ENCODE assay signal across 8 cellular contexts in the genomic region with DNA sequence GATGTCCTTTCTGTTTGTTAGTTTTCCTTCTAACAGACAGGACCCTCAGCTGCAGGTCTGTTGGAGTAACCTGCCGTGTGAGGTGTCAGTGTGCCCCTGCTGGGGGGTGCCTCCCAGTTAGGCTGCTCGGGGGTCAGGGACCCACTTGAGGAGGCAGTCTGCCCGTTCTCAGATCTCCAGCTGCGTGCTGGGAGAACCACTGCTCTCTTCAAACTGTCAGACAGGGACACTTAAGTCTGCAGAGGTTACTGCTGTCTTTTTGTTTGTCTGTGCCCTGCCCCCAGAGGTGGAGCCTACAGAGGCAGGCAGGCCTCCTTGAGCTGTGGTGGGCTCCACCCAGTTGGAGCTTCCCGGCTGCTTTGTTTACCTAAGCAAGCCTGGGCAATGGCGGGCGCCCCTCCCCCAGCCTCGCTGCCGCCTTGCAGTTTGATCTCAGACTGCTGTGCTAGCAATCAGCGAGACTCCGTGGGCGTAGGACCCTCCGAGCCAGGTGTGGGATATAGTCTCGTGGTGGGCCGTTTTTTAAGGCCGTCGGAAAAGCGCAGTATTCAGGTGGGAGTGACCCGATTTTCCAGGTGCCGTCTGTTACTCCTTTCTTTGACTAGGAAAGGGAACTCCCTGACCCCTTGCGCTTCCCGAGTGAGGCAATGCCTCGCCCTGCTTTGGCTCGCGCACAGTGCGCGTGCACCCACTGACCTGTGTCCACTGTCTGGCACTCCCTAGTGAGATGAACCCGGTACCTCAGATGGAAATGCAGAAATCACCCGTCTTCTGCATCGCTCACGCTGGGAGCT. TPM values are rescaled to one million over a fixed set of nuclear protein-coding genes. Genes with fewer than 3 reads are reported as not detected.
DNase-seq lines count a peak whose midpoint lies in the region; ATAC-seq, FAIRE-seq and TF ChIP-seq lines count a peak whose summit lies in the region.
"Not testable (repeated sequence)": the region's sequence is repeated elsewhere in the genome, so short reads cannot be mapped to it uniquely, and the experiment has no call there.

No MANE protein-coding gene starts in this region.

- peak overlapping the region; percentile 79 for H3K18ac ChIP-seq in H9 (ENCODE audit: insufficient read length, low read depth, low read length)

- H2BK15ac ChIP-seq in H9 (ENCODE audit: low read depth, low read length), result not testable (repeated sequence)

- not testable (repeated sequence) for H4K8ac ChIP-seq in H9 (replicated peaks; ENCODE audit: insufficient read length, low read depth, low read length)

- DNase-seq in H9; activated CD4-positive, alpha-beta T cell treated with anti-CD3 and anti-CD28 coated beads for 36 hours; keratinocyte (ENCODE audit: low read depth, low spot score); suprapubic skin (ENCODE audit: low spot score in 2 of 2): not testable (repeated sequence)
- DNase-seq in NCI-H69 (lab: John Stamatoyannopoulos, UW), result peak; percentile 25
- DNase-seq in colonic mucosa, result peak; percentile 29

- not testable (repeated sequence) for H4K20me1 ChIP-seq in H9 (ENCODE audit: control insufficient read depth, insufficient read depth, insufficient read length); keratinocyte (ENCODE audit: control insufficient read depth, extremely low read depth, insufficient read depth, low read length)

- not testable (repeated sequence) for H3K23ac ChIP-seq in H9 (ENCODE audit: insufficient read length, low read depth, low read length)

- peaks cover 7 to 11% (median 8%) of the 10 kb centered on the region in 3 experiments for H3K36me3 Mint-ChIP-seq in H9 (ENCODE audit: insufficient read depth in 1 of 3, low read depth in 3 of 3)
- not testable (repeated sequence) for H3K36me3 Mint-ChIP-seq in activated CD4-positive, alpha-beta T cell treated with anti-CD3 and anti-CD28 coated beads for 36 hours (ENCODE audit: low read depth); nephron (ENCODE audit: low read depth)

- not testable (repeated sequence) for H3K27me3 ChIP-seq in H9 (ENCODE audit: insufficient read depth, low read length); colonic mucosa; keratinocyte (ENCODE audit: control insufficient read depth, extremely low read depth, insufficient read depth, low read length); suprapubic skin

- not testable (repeated sequence) for H3K4ac ChIP-seq in H9 (ENCODE audit: low read depth, low read length)

- H2BK20ac ChIP-seq in H9 (ENCODE audit: low read depth, low read length, poor library complexity, severe bottlenecking), result not testable (repeated sequence)

- 0 out of 2 replicates have a peak overlapping the region, but pooled peaks have one; percentile 27 for H3K27ac ChIP-seq in 22Rv1
- not testable (repeated sequence) for H3K27ac ChIP-seq in H9 (ENCODE audit: insufficient read length, low read depth, low read length); colonic mucosa; keratinocyte (ENCODE audit: control insufficient read depth, insufficient read depth, low read length); suprapubic skin

- H3K4me1 ChIP-seq in H9 (ENCODE audit: insufficient read depth, low read length); colonic mucosa; keratinocyte (ENCODE audit: control insufficient read depth, extremely low read depth, insufficient read depth, low read length); suprapubic skin: not testable (repeated sequence)

- not testable (repeated sequence) for H2AK5ac ChIP-seq in H9 (ENCODE audit: insufficient read length, low read length)

- H3K27ac Mint-ChIP-seq in H9 (peak overlapping the region; percentile 77 to 91 (median 77); a peak in 5 of 7 replicates), nephron (peak overlapping the region in 2 of 3 experiments; percentile 59 to 63)
- not testable (repeated sequence) for H3K27ac Mint-ChIP-seq in activated CD4-positive, alpha-beta T cell treated with anti-CD3 and anti-CD28 coated beads for 36 hours

- not testable (repeated sequence) for H2AFZ ChIP-seq in H9 (ENCODE audit: low read length)
- H2AFZ ChIP-seq in keratinocyte (ENCODE audit: control insufficient read depth, low read length), result peak overlapping the region; percentile 30

- H3K4me3 ChIP-seq in colonic mucosa, result not testable (repeated sequence)
- H3K4me3 ChIP-seq in keratinocyte (ENCODE audit: control insufficient read depth in 2 of 3, extremely low read depth in 1 of 3, insufficient read depth in 2 of 3, low read depth in 1 of 3, low read length in 3 of 3) (peak overlapping the region in 1 of 3 experiments; percentile 21), suprapubic skin (peak overlapping the region; percentile 28)

- H3K9ac ChIP-seq in H9 (ENCODE audit: extremely low read depth, insufficient read length, low read length), result peak overlapping the region; percentile 50
- H3K9ac ChIP-seq in colonic mucosa (ENCODE audit: low read depth in 2 of 2, low read length in 2 of 2); keratinocyte (ENCODE audit: control insufficient read depth, extremely low read depth, insufficient read depth, low read length): not testable (repeated sequence)

- POLR2A ChIA-PET in activated CD4-positive, alpha-beta T cell treated with anti-CD3 and anti-CD28 coated beads for 36 hours (lab: Charles Lee), result not testable (repeated sequence)

- not testable (repeated sequence) for H3K23me2 ChIP-seq in H9 (ENCODE audit: insufficient read length, low read depth, low read length, poor library complexity, severe bottlenecking)

- WGBS in H9 (ENCODE audit: extremely low coverage, insufficient read length, low lambda C conversion rate), result no CpG with 5 or more reads among the region's 31 CpGs
- WGBS in suprapubic skin, result 72% methylated on average over 12 of the region's 31 CpGs

- peak overlapping the region; percentile 42 for H3K4me2 ChIP-seq in H9 (ENCODE audit: insufficient read depth, insufficient read length, low read length)
- not testable (repeated sequence) for H3K4me2 ChIP-seq in keratinocyte (ENCODE audit: control insufficient read depth, extremely low read depth, insufficient read depth, low read depth, low read length)

- H2BK5ac ChIP-seq in H9 (ENCODE audit: insufficient read length, low read length), result not testable (repeated sequence)

- not testable (repeated sequence) for ATAC-seq in activated CD4-positive, alpha-beta T cell treated with anti-CD3 and anti-CD28 coated beads for 36 hours

- CTCF ChIA-PET in activated CD4-positive, alpha-beta T cell treated with anti-CD3 and anti-CD28 coated beads for 36 hours (lab: Charles Lee), result not testable (repeated sequence)

- peaks cover 38 to 45% of the 10 kb centered on the region in 2 experiments for H3K9me3 Mint-ChIP-seq in H9
- not testable (repeated sequence) for H3K9me3 Mint-ChIP-seq in activated CD4-positive, alpha-beta T cell treated with anti-CD3 and anti-CD28 coated beads for 36 hours (ENCODE audit: low read depth); nephron

- not testable (repeated sequence) for TF ChIP-seq CTCF in 22Rv1 (IDR thresholded peaks at IDR 0.05); H9 (conservative IDR thresholded peaks at IDR 0.05); colonic mucosa (IDR thresholded peaks at IDR 0.05); keratinocyte (optimal IDR thresholded peaks at IDR 0.05 in 1 of 3, IDR thresholded peaks at IDR 0.05 in 1 of 3, conservative IDR thresholded peaks at IDR 0.05 in 1 of 3; ENCODE audit: extremely low read depth in 1 of 3, insufficient read depth in 2 of 3, low read length in 3 of 3); nephron (IDR thresholded peaks at IDR 0.05; ENCODE audit: unreplicated experiment in 3 of 3); suprapubic skin (IDR thresholded peaks at IDR 0.05)

- TF ChIP-seq EP300 in suprapubic skin (IDR thresholded peaks at IDR 0.05), result not testable (repeated sequence)

- H3K9me3 ChIP-seq in H9 (ENCODE audit: control insufficient read depth, low read depth, low read length); colonic mucosa; keratinocyte (ENCODE audit: control insufficient read depth, low read depth, low read length); suprapubic skin: not testable (repeated sequence)

- dilution Hi-C loops in keratinocyte (cut with MboI; ENCODE audit: extremely low pct_ligation_motif_present, low sequenced_read_pairs), result not testable (repeated sequence)

- H3K9me1 ChIP-seq in keratinocyte (ENCODE audit: control insufficient read depth, extremely low read depth, insufficient read depth, low read length), result not testable (repeated sequence)

- TF ChIP-seq POLR2A in suprapubic skin (IDR thresholded peaks at IDR 0.05), result not testable (repeated sequence)

- intact Hi-C loops in activated CD4-positive, alpha-beta T cell treated with anti-CD3 and anti-CD28 coated beads for 36 hours (cut with DNase I, micrococcal nuclease); colonic mucosa (cut with DNase I): not testable (repeated sequence)

- H3K27me3 Mint-ChIP-seq in H9 (ENCODE audit: low read depth); activated CD4-positive, alpha-beta T cell treated with anti-CD3 and anti-CD28 coated beads for 36 hours; nephron (ENCODE audit: low read depth): not testable (repeated sequence)

- H3K36me3 ChIP-seq in colonic mucosa; keratinocyte (ENCODE audit: control insufficient read depth in 2 of 2, extremely low read depth in 1 of 2, insufficient read depth in 2 of 2, low read length in 2 of 2); suprapubic skin: not testable (repeated sequence)

- peak overlapping the region; percentile 84; the same call in 1 of the 2 replicates for H3K14ac ChIP-seq in H9 (ENCODE audit: insufficient read depth, low read length)

- not testable (repeated sequence) for H2BK120ac ChIP-seq in H9 (ENCODE audit: low read depth, low read length, poor library complexity, severe bottlenecking)

- not testable (repeated sequence) for H3K79me2 ChIP-seq in H9 (ENCODE audit: insufficient read depth, low read length); keratinocyte (ENCODE audit: control insufficient read depth, insufficient read depth, low read length)

- H3K4me3 Mint-ChIP-seq in H9 (peak overlapping the region; percentile 42 to 54; a peak in 4 of 5 replicates), nephron (peak overlapping the region; percentile 58 to 72 (median 72))
- H3K4me3 Mint-ChIP-seq in activated CD4-positive, alpha-beta T cell treated with anti-CD3 and anti-CD28 coated beads for 36 hours, result peak overlapping the region; percentile 28

- H3T11ph ChIP-seq in H9 (ENCODE audit: low read length), result not testable (repeated sequence)

- H3K56ac ChIP-seq in H9 (ENCODE audit: insufficient read length, low read depth, low read length), result not testable (repeated sequence)

- not testable (repeated sequence) for H4K5ac ChIP-seq in H9 (ENCODE audit: insufficient read length, low read depth, low read length)

- H3K79me1 ChIP-seq in H9 (ENCODE audit: insufficient read depth, low read depth, low read length, poor library complexity, severe bottlenecking), result not testable (repeated sequence)

- not testable (repeated sequence) for FAIRE-seq in keratinocyte (lab: Jason Lieb, UNC)

- peaks cover 0 to 18% of the 10 kb centered on the region in 2 experiments; a peak in 2 of 4 replicates for H3K4me1 Mint-ChIP-seq in H9
- peaks cover 18% of the 10 kb centered on the region for H3K4me1 Mint-ChIP-seq in activated CD4-positive, alpha-beta T cell treated with anti-CD3 and anti-CD28 coated beads for 36 hours
- not testable (repeated sequence) for H3K4me1 Mint-ChIP-seq in nephron

- not testable (repeated sequence) for H2BK12ac ChIP-seq in H9 (ENCODE audit: insufficient read length, low read depth, low read length)

- H4K91ac ChIP-seq in H9 (ENCODE audit: insufficient read length, low read depth, low read length), result not testable (repeated sequence)

RNA-seq across cellular contexts. Expression of a gene that starts 49.5 kb away (rescaled TPM):
- total RNA-seq in H9 (2021), result 1.3 and 1.6 TPM in 2 replicates
- 1 to 10 TPM; 7.3 TPM for total RNA-seq in activated CD4-positive, alpha-beta T cell treated with anti-CD3 and anti-CD28 coated beads for 36 hours
- 10 to 100 TPM; 11.7 to 21.4 TPM for total RNA-seq in colonic mucosa
- polyA plus RNA-seq in keratinocyte, result 12.2 to 19.9 TPM (median 14.1 TPM) in 3 replicates
- 5.6 TPM for polyA plus RNA-seq in keratinocyte (2011; ENCODE audit: low read depth)
- 6.7 and 11.4 TPM in 2 replicates for polyA plus RNA-seq in keratinocyte (2011; cell fraction: cytosol; rRNA removed)
- polyA plus RNA-seq in keratinocyte (2011; cell fraction: nucleus; rRNA removed), result 24.4 and 26.8 TPM in 2 replicates
- 6.8 and 7.0 TPM in 2 replicates for polyA plus RNA-seq in keratinocyte (2012; ENCODE audit: low replicate concordance)
- polyA minus RNA-seq in keratinocyte, result 4.8 to 7.5 TPM (median 7.2 TPM) in 3 replicates
- 4.8 TPM for polyA minus RNA-seq in keratinocyte (2011; cell fraction: cytosol; rRNA and poly(A)+ RNA removed)
- polyA minus RNA-seq in keratinocyte (2011; cell fraction: nucleus; rRNA and poly(A)+ RNA removed), result 5.7 and 8.6 TPM in 2 replicates
- total RNA-seq in suprapubic skin, result 10 to 100 TPM in 1 of 4 donors, 1 to 10 TPM in 3; 7.3 to 26.7 (median 8.6) TPM
